In the genomic region with DNA sequence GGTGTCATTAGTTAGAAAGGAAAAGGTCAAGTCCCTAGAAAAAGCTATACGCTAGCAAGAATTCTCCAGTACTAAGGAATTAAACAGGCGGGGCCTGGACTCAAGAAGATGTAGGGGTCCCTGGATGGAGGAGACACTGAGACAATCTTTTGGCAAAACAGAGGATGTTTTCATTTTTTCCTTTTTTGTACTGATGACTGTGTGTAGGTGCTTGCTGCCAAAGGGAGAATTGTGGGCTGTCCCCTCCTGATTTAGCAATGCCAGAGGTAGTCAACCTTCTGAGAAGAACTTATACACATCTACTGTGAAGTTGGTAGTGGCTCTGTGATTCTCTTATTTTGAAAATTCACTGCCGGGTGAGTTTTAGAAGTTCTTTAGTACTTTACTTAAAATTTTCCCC, we compare ENCODE assay signal across 19 cellular contexts.
DNase-seq lines count a peak whose midpoint lies in the region; ATAC-seq and TF ChIP-seq lines count a peak whose summit lies in the region.
"Had no signal": no experiment of that assay in that cellular context is flagged by ENCODE, and none has a peak within 500 bp of the region (broad histone marks: within the 10 kb centered on the region; RNA-seq: fewer than 3 reads in every experiment).

No MANE protein-coding gene starts in this region.

- H3K36me3 ChIP-seq in left lung, result no peaks in the 10 kb centered on the region
- H3K36me3 ChIP-seq in rectal smooth muscle tissue (ENCODE audit: control insufficient read depth, insufficient read depth, low read length), result no peaks in the 10 kb centered on the region
- H3K36me3 ChIP-seq: SJSA1, thoracic aorta had no signal

- H3K9ac ChIP-seq in rectal smooth muscle tissue (ENCODE audit: low read length), result no peak overlapping the region

- no peaks in the 10 kb centered on the region for H3K4me1 ChIP-seq in left lung
- H3K4me1 ChIP-seq in rectal smooth muscle tissue (ENCODE audit: control insufficient read depth, insufficient read depth, low read length), result peaks cover 17% of the 10 kb centered on the region

- no peak overlapping the region for H3K4me3 ChIP-seq in left lung
- no peak overlapping the region for H3K4me3 ChIP-seq in rectal smooth muscle tissue (ENCODE audit: low read length)
- H3K4me3 ChIP-seq: SJSA1, thoracic aorta had no signal

- no peak for TF ChIP-seq CTCF in left lung (IDR thresholded peaks at IDR 0.05)

- H3K27ac ChIP-seq in left lung (peak overlapping the region; percentile 2 to 72), rectal smooth muscle tissue (ENCODE audit: low read depth, low read length) (peak overlapping the region; percentile 44)
- H3K27ac ChIP-seq: 22Rv1, SJSA1 had no signal

- H3K27me3 ChIP-seq in left lung, result no peaks in the 10 kb centered on the region
- H3K27me3 ChIP-seq in rectal smooth muscle tissue (ENCODE audit: control insufficient read depth, insufficient read depth, low read length), result no peaks in the 10 kb centered on the region
- H3K27me3 ChIP-seq: SJSA1 had no signal

- intact Hi-C loops in Right ventricle myocardium inferior (cut with DNase I) (loop anchor here (5.0 kb wide), 1 partner anchor 40 kb away; no protein-coding TSS in a partner anchor), cardiac septum (cut with DNase I) (loop anchor here (10.0 kb wide), 2 partner anchors 107 to 383 kb away; no protein-coding TSS in a partner anchor), left lung (cut with DNase I) (no loop called here)

- no peak for DNase-seq in Right ventricle myocardium inferior (ENCODE audit: missing footprints)
- DNase-seq in cardiac septum (ENCODE audit: low spot score), result no peak
- DNase-seq in left lung, result no peak
- DNase-seq in NCI-H128 (lab: John Stamatoyannopoulos, UW; ENCODE audit: unreplicated experiment), result no peak
- no peak for DNase-seq in NCI-H187 treated with DMSO at 0.1 percent for 48 hours (lab: John Stamatoyannopoulos, UW)
- DNase-seq in inferior parietal cortex (ENCODE audit: extremely low spot score), result no peak
- DNase-seq in stimulated activated CD4-positive, alpha-beta T cell treated with anti-CD3 and anti-CD28 coated beads, Interleukin-15, amount 100 ng/mL, for 24 hours, result no peak
- DNase-seq: activated CD4-positive, alpha-beta T cell treated with anti-CD3 and anti-CD28 coated beads, Interleukin-2, amount 10 ng/mL, durations not matched to agents 7 days and 5 days; CD4-positive, alpha-beta T cell; cortex of kidney; hippocampal formation; NCI-H1105; NCI-H446 treated with DMSO at 0.1 percent for 48 hours had no signal

- H3K9me3 ChIP-seq in left lung, result no peaks in the 10 kb centered on the region
- H3K9me3 ChIP-seq: SJSA1, thoracic aorta had no signal

- ATAC-seq in Right ventricle myocardium inferior (peak; percentile 37), left lung (no peak)
- ATAC-seq: activated T-helper 17 cell treated with anti-CD3 and anti-CD28 coated beads, Interleukin-2, amount 50 U/mL, for 72 hours; Panc1 had no signal

Comparison
In these comparisons a context has a peak if more than half of its experiments do, and no peak if none do; other contexts are left out.
1. intact Hi-C loops: an anchor here in Right ventricle myocardium inferior (5.0 kb wide) and cardiac septum (10.0 kb wide); none called in left lung.